10 cellular contexts compared by ENCODE assay signal in the genomic region with DNA sequence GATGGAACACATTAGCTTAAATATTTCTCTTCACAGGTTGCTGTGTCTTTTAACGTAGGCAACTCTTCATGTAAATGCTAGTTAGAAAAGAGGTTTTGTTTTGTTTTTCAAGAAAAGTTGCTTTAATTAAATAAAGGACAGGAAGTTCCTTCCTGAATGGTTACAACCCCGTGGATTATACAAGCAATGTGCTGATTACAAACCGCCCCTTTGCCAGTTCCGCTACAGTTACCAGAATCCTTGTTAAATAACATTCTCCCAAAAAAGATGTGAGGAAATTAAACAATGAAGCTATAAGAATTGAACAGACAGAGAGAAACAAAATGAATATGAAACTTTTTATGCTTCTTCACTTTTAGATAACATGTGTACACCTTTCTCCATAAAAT.
DNase-seq lines count a peak whose midpoint lies in the region; ATAC-seq, FAIRE-seq and TF ChIP-seq lines count a peak whose summit lies in the region.
"Had no signal": no experiment of that assay in that cellular context is flagged by ENCODE, and none has a peak within 500 bp of the region (broad histone marks: within the 10 kb centered on the region; RNA-seq: fewer than 3 reads in every experiment).

No MANE protein-coding gene starts in this region.

- intact Hi-C loops in left ventricle myocardium superior (cut with micrococcal nuclease), result no loop called here
- intact Hi-C loops in prostate gland (cut with DNase I), result no loop called here

- no peak for TF ChIP-seq RAD21 in A549 (conservative IDR thresholded peaks at IDR 0.05 in 1 of 2, IDR thresholded peaks at IDR 0.05 in 1 of 2)

- no peak for DNase-seq in A549 (ENCODE audit: low read depth in 1 of 2, low spot score in 1 of 2)
- DNase-seq in adipocyte (ENCODE audit: low read depth), result no peak
- no peak for DNase-seq in left ventricle myocardium superior
- no peak for DNase-seq in prostate gland (ENCODE audit: low spot score)
- no peak for DNase-seq in activated CD4-positive, CD25-positive, alpha-beta regulatory T cell treated with anti-CD3 and anti-CD28 coated beads, Interleukin-2, amount 50 U/mL, for 72 hours
- no peak for DNase-seq in NCI-H2029 treated with DMSO at 0.1 percent for 48 hours (lab: John Stamatoyannopoulos, UW)
- DNase-seq in activated T-cell treated with anti-CD3 and anti-CD28 coated beads, Interleukin-2, amount 50 U/mL, for 4 hours, result no peak
- no peak for DNase-seq in RPMI8226

- H3K4me3 ChIP-seq in A549 (no peak overlapping the region), adipocyte (ENCODE audit: low read length) (peak overlapping the region; percentile 69), prostate gland (peak overlapping the region in 1 of 2 donors; percentile 12)

- CTCF ChIA-PET in A549 (lab: Yijun Ruan, JAX), result interaction anchor here (0.7 to 2.4 kb wide), 7 partner anchors 14 to 1166 kb away, joined by 3 to 10 read pairs (median 4); no protein-coding TSS in a partner anchor

- H3K36me3 ChIP-seq in adipocyte (ENCODE audit: control insufficient read depth, insufficient read depth, low read length, severe bottlenecking) (no peaks in the 10 kb centered on the region), prostate gland (no peaks in the 10 kb centered on the region)

- H3K27me3 ChIP-seq in adipocyte (replicated peaks; ENCODE audit: control insufficient read depth, insufficient read depth, low read length), result no peaks in the 10 kb centered on the region
- H3K27me3 ChIP-seq in prostate gland (replicated peaks; ENCODE audit: insufficient read depth), result no peaks in the 10 kb centered on the region

- POLR2A ChIA-PET in A549 (lab: Yijun Ruan, JAX), result no interaction called here

- no peaks in the 10 kb centered on the region for H3K9me3 Mint-ChIP-seq in activated T-cell treated with anti-CD3 and anti-CD28 coated beads, Interleukin-2, amount 50 U/mL, for 4 hours

- H3K27ac ChIP-seq in A549 (peak overlapping the region; percentile 48 to 87; a peak in 5 of 6 replicates), prostate gland (peak overlapping the region; percentile 48 to 59)

- no peaks in the 10 kb centered on the region for H3K36me3 Mint-ChIP-seq in activated T-cell treated with anti-CD3 and anti-CD28 coated beads, Interleukin-2, amount 50 U/mL, for 4 hours (ENCODE audit: insufficient read depth)

- no peak for FAIRE-seq in A549 (lab: Jason Lieb, UNC)
- FAIRE-seq: H54, TTC549 had no signal

- H3K4me1 ChIP-seq in A549 (peaks cover 25% of the 10 kb centered on the region), adipocyte (ENCODE audit: control insufficient read depth, insufficient read depth, low read length) (peaks cover 44% of the 10 kb centered on the region), prostate gland (replicated peaks) (no peaks in the 10 kb centered on the region)

- no peak for TF ChIP-seq EP300 in A549 (IDR thresholded peaks at IDR 0.05)

- H3K9me3 ChIP-seq in A549 (0 out of 3 replicates have a peak, but pooled peaks cover 2% of the 10 kb centered on the region), adipocyte (ENCODE audit: control insufficient read depth, low read length) (no peaks in the 10 kb centered on the region), prostate gland (no peaks in the 10 kb centered on the region)

- WGBS in A549 (ENCODE audit: missing lambda C conversion rate), result 87% methylated on average over 4 of the region's 4 CpGs
- 34% methylated on average over 4 of the region's 4 CpGs for WGBS in prostate gland

- peak overlapping the region; percentile 76 for H3K9ac ChIP-seq in adipocyte (ENCODE audit: low read length)

- TF ChIP-seq POLR2A in A549 (IDR thresholded peaks at IDR 0.05; ENCODE audit: low read length) (no peak), prostate gland (IDR thresholded peaks at IDR 0.05) (no peak)

- no peak for TF ChIP-seq CTCF in A549 (IDR thresholded peaks at IDR 0.05)
- no peak for TF ChIP-seq CTCF in prostate gland (IDR thresholded peaks at IDR 0.05)

- H3K4me3 Mint-ChIP-seq in activated T-cell treated with anti-CD3 and anti-CD28 coated beads, Interleukin-2, amount 50 U/mL, for 4 hours, result no peak overlapping the region

- ATAC-seq in A549, result no peak
- peak; percentile 51 for ATAC-seq in left ventricle myocardium superior
- ATAC-seq in activated T-cell treated with anti-CD3 and anti-CD28 coated beads, Interleukin-2, amount 50 U/mL, for 4 hours, result no peak

- no peak overlapping the region for H3K4me2 ChIP-seq in A549

- peaks cover 2% of the 10 kb centered on the region for H3K4me1 Mint-ChIP-seq in activated T-cell treated with anti-CD3 and anti-CD28 coated beads, Interleukin-2, amount 50 U/mL, for 4 hours (ENCODE audit: low read depth)

- H3K27me3 Mint-ChIP-seq in activated T-cell treated with anti-CD3 and anti-CD28 coated beads, Interleukin-2, amount 50 U/mL, for 4 hours (ENCODE audit: low read depth), result no peaks in the 10 kb centered on the region

TF ChIP-seq in A549, 52 proteins besides CTCF, POLR2A, EP300 and RAD21:
- TF ChIP-seq, protein P1, sequence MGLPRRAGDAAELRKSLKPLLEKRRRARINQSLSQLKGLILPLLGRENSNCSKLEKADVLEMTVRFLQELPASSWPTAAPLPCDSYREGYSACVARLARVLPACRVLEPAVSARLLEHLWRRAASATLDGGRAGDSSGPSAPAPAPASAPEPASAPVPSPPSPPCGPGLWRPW (IDR thresholded peaks at IDR 0.05), result no peak
- TF ChIP-seq ZC3H11A (IDR thresholded peaks at IDR 0.05) (no peak), ZFP36 (IDR thresholded peaks at IDR 0.05; ENCODE audit: borderline replicate concordance, partially characterized antibody) (no peak), ZNF302 (CRISPR knock-in tag; IDR thresholded peaks at IDR 0.05) (no peak), TFCP2L1 (CRISPR knock-in tag; IDR thresholded peaks at IDR 0.05) (no peak), REST (IDR thresholded peaks at IDR 0.05) (no peak), EHMT2 (IDR thresholded peaks at IDR 0.05; ENCODE audit: low read depth) (no peak), CHD4 (IDR thresholded peaks at IDR 0.05; ENCODE audit: borderline replicate concordance) (no peak), JUNB (IDR thresholded peaks at IDR 0.05) (no peak), FOSB (CRISPR knock-in tag; IDR thresholded peaks at IDR 0.05) (no peak), GATA3 (IDR thresholded peaks at IDR 0.05; ENCODE audit: borderline replicate concordance) (no peak), NFE2L2 (conservative IDR thresholded peaks at IDR 0.05; ENCODE audit: low read length) (no peak), BHLHE40 (IDR thresholded peaks at IDR 0.05; ENCODE audit: low read depth, low read length) (no peak), CHD2 (IDR thresholded peaks at IDR 0.05; ENCODE audit: low read length, partially characterized antibody) (no peak)
- TF ChIP-seq, protein P2, sequence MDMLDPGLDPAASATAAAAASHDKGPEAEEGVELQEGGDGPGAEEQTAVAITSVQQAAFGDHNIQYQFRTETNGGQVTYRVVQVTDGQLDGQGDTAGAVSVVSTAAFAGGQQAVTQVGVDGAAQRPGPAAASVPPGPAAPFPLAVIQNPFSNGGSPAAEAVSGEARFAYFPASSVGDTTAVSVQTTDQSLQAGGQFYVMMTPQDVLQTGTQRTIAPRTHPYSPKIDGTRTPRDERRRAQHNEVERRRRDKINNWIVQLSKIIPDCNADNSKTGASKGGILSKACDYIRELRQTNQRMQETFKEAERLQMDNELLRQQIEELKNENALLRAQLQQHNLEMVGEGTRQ (IDR thresholded peaks at IDR 0.05), result no peak
- TF ChIP-seq, protein P3, sequence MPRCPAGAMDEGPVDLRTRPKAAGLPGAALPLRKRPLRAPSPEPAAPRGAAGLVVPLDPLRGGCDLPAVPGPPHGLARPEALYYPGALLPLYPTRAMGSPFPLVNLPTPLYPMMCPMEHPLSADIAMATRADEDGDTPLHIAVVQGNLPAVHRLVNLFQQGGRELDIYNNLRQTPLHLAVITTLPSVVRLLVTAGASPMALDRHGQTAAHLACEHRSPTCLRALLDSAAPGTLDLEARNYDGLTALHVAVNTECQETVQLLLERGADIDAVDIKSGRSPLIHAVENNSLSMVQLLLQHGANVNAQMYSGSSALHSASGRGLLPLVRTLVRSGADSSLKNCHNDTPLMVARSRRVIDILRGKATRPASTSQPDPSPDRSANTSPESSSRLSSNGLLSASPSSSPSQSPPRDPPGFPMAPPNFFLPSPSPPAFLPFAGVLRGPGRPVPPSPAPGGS (IDR thresholded peaks at IDR 0.05), result no peak
